Comparison of ENCODE assay signal across 22 cellular contexts in the genomic region with DNA sequence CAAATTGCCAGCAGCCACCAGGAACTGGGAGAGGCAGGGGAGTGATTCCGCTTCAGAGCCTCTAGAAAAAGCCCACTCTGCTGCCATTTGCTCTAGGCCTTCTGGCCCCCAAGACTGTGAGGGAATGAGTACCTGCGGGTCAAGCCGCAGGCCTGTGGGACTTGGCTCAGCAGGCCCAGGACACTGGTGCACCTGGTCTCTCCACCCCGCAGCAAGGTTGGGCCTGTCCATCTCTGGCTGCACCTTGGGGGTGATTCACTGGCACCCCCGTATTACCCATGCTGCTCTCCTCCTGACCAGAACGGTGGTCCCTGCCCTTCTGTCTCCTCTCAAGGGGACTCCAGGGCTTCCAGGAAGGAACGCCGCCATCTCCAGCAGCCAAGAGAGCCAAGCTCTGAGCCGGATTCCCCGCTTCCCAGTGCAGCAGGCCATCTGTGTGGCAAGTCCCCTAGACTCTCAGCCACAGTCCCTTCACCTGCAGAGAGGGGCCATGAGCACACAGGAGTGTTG.
"Had no signal": no experiment of that assay in that cellular context is flagged by ENCODE, and none has a peak within 500 bp of the region (broad histone marks: within the 10 kb centered on the region; RNA-seq: fewer than 3 reads in every experiment).

No MANE protein-coding gene starts in this region.

- H3K36me3 Mint-ChIP-seq: naive thymus-derived CD8-positive, alpha-beta T cell; stimulated activated effector memory CD8-positive, alpha-beta T cell treated with anti-CD3 and anti-CD28 coated beads, Interleukin-12 subunit alpha, Interleukin-12 subunit beta, amount 100 ng/mL, for 72 hours had no signal

- H3K9me3 Mint-ChIP-seq: effector memory CD8-positive, alpha-beta T cell; naive thymus-derived CD8-positive, alpha-beta T cell; stimulated activated effector memory CD8-positive, alpha-beta T cell treated with anti-CD3 and anti-CD28 coated beads, Interleukin-12 subunit alpha, Interleukin-12 subunit beta, amount 100 ng/mL, for 72 hours had no signal

- H3K4me3 Mint-ChIP-seq: effector memory CD8-positive, alpha-beta T cell; naive thymus-derived CD8-positive, alpha-beta T cell; neural crest cell; stimulated activated effector memory CD8-positive, alpha-beta T cell treated with anti-CD3 and anti-CD28 coated beads, Interleukin-12 subunit alpha, Interleukin-12 subunit beta, amount 100 ng/mL, for 72 hours had no signal

- H3K4me3 ChIP-seq: esophagus squamous epithelium, lower lobe of right lung, right atrium auricular region, smooth muscle cell, stomach, thyroid gland had no signal

- H3K27ac Mint-ChIP-seq: effector memory CD8-positive, alpha-beta T cell; naive thymus-derived CD8-positive, alpha-beta T cell; progenitor cell of endocrine pancreas; stimulated activated effector memory CD8-positive, alpha-beta T cell treated with anti-CD3 and anti-CD28 coated beads, Interleukin-12 subunit alpha, Interleukin-12 subunit beta, amount 100 ng/mL, for 72 hours had no signal

- H3K4me1 ChIP-seq: esophagus squamous epithelium, lower lobe of right lung, parathyroid adenoma, right atrium auricular region, stomach had no signal

- H3K9me3 ChIP-seq: esophagus squamous epithelium, lower lobe of right lung, right atrium auricular region, stomach, thyroid gland had no signal

- H3K36me3 ChIP-seq: esophagus squamous epithelium, lower lobe of right lung, right atrium auricular region, stomach, thyroid gland had no signal

- H3K4me1 Mint-ChIP-seq: naive thymus-derived CD8-positive, alpha-beta T cell; stimulated activated effector memory CD8-positive, alpha-beta T cell treated with anti-CD3 and anti-CD28 coated beads, Interleukin-12 subunit alpha, Interleukin-12 subunit beta, amount 100 ng/mL, for 72 hours had no signal

- H3K27ac ChIP-seq: esophagus squamous epithelium, lower lobe of right lung, parathyroid adenoma, right atrium auricular region, stomach, thyroid gland had no signal

- DNase-seq: cortex of kidney; effector memory CD8-positive, alpha-beta T cell; erythroblast; esophagus squamous epithelium; foreskin melanocyte; left colon; left ventricle myocardium superior; lower lobe of right lung; naive thymus-derived CD8-positive, alpha-beta T cell; stimulated activated CD4-positive, alpha-beta T cell treated with anti-CD3 and anti-CD28 coated beads, Interleukin-2, amount 100 ng/mL, for 24 hours; stimulated activated CD4-positive, alpha-beta T cell treated with anti-CD3 and anti-CD28 coated beads, Interleukin-4, amount 100 ng/mL, for 24 hours; stimulated activated naive CD4-positive, alpha-beta T cell treated with Interleukin-2 at 50 U/mL for 16 hours; stomach; thyroid gland; trophoblast cell had no signal

- H3K27me3 ChIP-seq: right atrium auricular region, thyroid gland had no signal

- ATAC-seq: effector memory CD8-positive, alpha-beta T cell; left colon; left ventricle myocardium superior; lower lobe of right lung; naive thymus-derived CD8-positive, alpha-beta T cell; sciatic nerve; stimulated activated effector memory CD8-positive, alpha-beta T cell treated with anti-CD3 and anti-CD28 coated beads, Interleukin-12 subunit alpha, Interleukin-12 subunit beta, amount 100 ng/mL, for 72 hours had no signal
